In genomic region chr18:2091937-2092336, GRCh38 we compare ENCODE assay signal across 18 cellular contexts.
DNase-seq lines count a peak whose midpoint lies in the region; ATAC-seq and TF ChIP-seq lines count a peak whose summit lies in the region.
"Had no signal": no experiment of that assay in that cellular context is flagged by ENCODE, and none has a peak within 500 bp of the region (broad histone marks: within the 10 kb centered on the region; RNA-seq: fewer than 3 reads in every experiment).

No MANE protein-coding gene starts in this region.

- intact Hi-C loops in dorsolateral prefrontal cortex (cut with DNase I) (no loop called here), natural killer cell (cut with micrococcal nuclease) (no loop called here)

- TF ChIP-seq CTCF in dorsolateral prefrontal cortex (IDR thresholded peaks at IDR 0.05 in 54 of 56, conservative IDR thresholded peaks at IDR 0.05 in 2 of 56; ENCODE audit: low read depth in 1 of 56, partially characterized antibody in 56 of 56) (no peak), natural killer cell (IDR thresholded peaks at IDR 0.05) (no peak)

- no peaks in the 10 kb centered on the region for H3K36me3 ChIP-seq in HUES48 (ENCODE audit: control insufficient read depth, insufficient read depth, low read length)
- H3K36me3 ChIP-seq: BLaER1 had no signal

- no peak overlapping the region for H3K4me3 Mint-ChIP-seq in natural killer cell
- H3K4me3 Mint-ChIP-seq: CD8-positive, alpha-beta memory T cell; HFFc6 had no signal

- H3K4me1 Mint-ChIP-seq in natural killer cell: peaks cover 32 to 38% of the 10 kb centered on the region in 2 donors

- no peaks in the 10 kb centered on the region for H3K36me3 Mint-ChIP-seq in natural killer cell
- H3K36me3 Mint-ChIP-seq: CD8-positive, alpha-beta memory T cell had no signal

- peaks cover 15% of the 10 kb centered on the region; the same call in 1 of the 2 replicates for H3K4me1 ChIP-seq in HUES48 (ENCODE audit: control insufficient read depth, insufficient read depth, low read length)

- H3K4me3 ChIP-seq in HUES48 (ENCODE audit: low read depth, low read length): no peak overlapping the region
- no peak overlapping the region for H3K4me3 ChIP-seq in dorsolateral prefrontal cortex
- H3K4me3 ChIP-seq: BLaER1 had no signal

- H3K9ac ChIP-seq in HUES48 (ENCODE audit: low read depth, low read length): no peak overlapping the region
- H3K9ac ChIP-seq: BLaER1 had no signal

- H3K27me3 Mint-ChIP-seq in natural killer cell (ENCODE audit: low read depth in 2 of 2): peaks cover 0 to 2% of the 10 kb centered on the region in 2 donors

- H3K9me3 Mint-ChIP-seq in natural killer cell: no peaks in the 10 kb centered on the region
- H3K9me3 Mint-ChIP-seq: CD8-positive, alpha-beta memory T cell; HFFc6 had no signal

- H3K27me3 ChIP-seq in HUES48 (ENCODE audit: control insufficient read depth, insufficient read depth, low read length): no peaks in the 10 kb centered on the region
- no peaks in the 10 kb centered on the region for H3K27me3 ChIP-seq in dorsolateral prefrontal cortex
- H3K27me3 ChIP-seq: BLaER1 had no signal

- H3K27ac Mint-ChIP-seq in natural killer cell: peak overlapping the region in 1 of 2 donors; percentile 76
- H3K27ac Mint-ChIP-seq: CD8-positive, alpha-beta memory T cell; HFFc6 had no signal

- ATAC-seq in natural killer cell (no peak), GM21723 (IDR thresholded peaks at IDR 0.05; ENCODE audit: unreplicated experiment) (no peak)

- peak overlapping the region; percentile 40 for H3K27ac ChIP-seq in HUES48 (ENCODE audit: low read depth, low read length)
- H3K27ac ChIP-seq in dorsolateral prefrontal cortex: no peak overlapping the region
- H3K27ac ChIP-seq: BLaER1 had no signal

- DNase-seq in ELF-1 (ENCODE audit: low read depth, low spot score): peak; percentile 45
- DNase-seq in OCI-M1 (lab: John Stamatoyannopoulos, UW): peak; percentile 15
- DNase-seq in iPS-NIHi7 (ENCODE audit: extremely low spot score): peak; percentile 18
- no peak for DNase-seq in ecto neural progenitor cell (ENCODE audit: low spot score)
- DNase-seq in dorsolateral prefrontal cortex: no peak
- DNase-seq in natural killer cell: no peak
- DNase-seq: 8988T; AML-193; Caco-2; CD8-positive, alpha-beta memory T cell; DND-41; GF-D8; GOT3; HCEC 1CT; HFFc6 had no signal

- H3K9me3 ChIP-seq in HUES48 (ENCODE audit: control insufficient read depth, insufficient read depth, low read length): no peaks in the 10 kb centered on the region
- H3K9me3 ChIP-seq: BLaER1, Caco-2 had no signal

Comparison
In these comparisons a context has a peak if more than half of its experiments do, and no peak if none do; other contexts are left out.
1. DNase-seq: peak in ELF-1 (single experiment), OCI-M1 (single experiment) and iPS-NIHi7 (single experiment); none in ecto neural progenitor cell (single experiment), dorsolateral prefrontal cortex (0 of 10) and natural killer cell (single experiment).